In genomic region chr14:99168330-99168729, GRCh38 we compare ENCODE assay signal across 28 cellular contexts.
DNase-seq lines count a peak whose midpoint lies in the region; ATAC-seq and TF ChIP-seq lines count a peak whose summit lies in the region.
"Had no signal": no experiment of that assay in that cellular context is flagged by ENCODE, and none has a peak within 500 bp of the region (broad histone marks: within the 10 kb centered on the region; RNA-seq: fewer than 3 reads in every experiment).

No MANE protein-coding gene starts in this region.

- DNase-seq in T-helper 1 cell, result no peak
- DNase-seq in T-helper 17 cell, result no peak
- DNase-seq in activated naive CD8-positive, alpha-beta T cell treated with anti-CD3 and anti-CD28 coated beads, Interleukin-2, amount 50 U/mL, for 24 hours, result no peak
- no peak for DNase-seq in neural progenitor cell (ENCODE audit: low spot score)
- no peak for DNase-seq in esophagus squamous epithelium (lab: John Stamatoyannopoulos, UW)
- no peak for DNase-seq in RWPE1 (ENCODE audit: low spot score)
- DNase-seq in activated CD4-positive, CD25-positive, alpha-beta regulatory T cell treated with anti-CD3 and anti-CD28 coated beads, Interleukin-2, amount 50 U/mL, for 72 hours, result no peak
- DNase-seq: activated CD4-positive, alpha-beta T cell treated with anti-CD3 and anti-CD28 coated beads, Interleukin-2, amount 50 U/mL, for 1 hour; activated naive CD4-positive, alpha-beta T cell treated with anti-CD3 and anti-CD28 coated beads, Interleukin-2, amount 10 ng/mL, durations not matched to agents 7 days and 5 days; activated T-cell treated with anti-CD3 and anti-CD28 coated beads for 4 hours; aorta; gastrocnemius medialis; GOT3; mesenchymal stem cell; NCI-H1417 treated with DMSO at 0.1 percent for 48 hours; NCI-H446 treated with DMSO at 0.1 percent for 48 hours; NCI-H82; nucleus accumbens; psoas muscle; stimulated activated CD4-positive, alpha-beta T cell treated with anti-CD3 and anti-CD28 coated beads, Interleukin-15, amount 100 ng/mL, for 24 hours; stimulated activated naive CD4-positive, alpha-beta T cell; T-helper 9 cell; uterus had no signal

- no peaks in the 10 kb centered on the region for H3F3A ChIP-seq in neural progenitor cell (ENCODE audit: low read depth)

- no peak for ATAC-seq in T-helper 17 cell
- no peak for ATAC-seq in activated naive CD8-positive, alpha-beta T cell treated with anti-CD3 and anti-CD28 coated beads, Interleukin-2, amount 50 U/mL, for 24 hours
- ATAC-seq: gastrocnemius medialis, psoas muscle had no signal

- H3K27me3 Mint-ChIP-seq in T-helper 1 cell treated with Interleukin-12 subunit alpha and Interleukin-12 subunit beta and Interleukin-4 antibody, amounts not matched to agents 30 μg/mL and 1 μg/mL, for 36 hours (ENCODE audit: low read depth), result no peaks in the 10 kb centered on the region
- H3K27me3 Mint-ChIP-seq in T-helper 17 cell (no peaks in the 10 kb centered on the region), neural progenitor cell (ENCODE audit: insufficient read depth, low read depth) (peaks cover under 1% of the 10 kb centered on the region)
- no peaks in the 10 kb centered on the region for H3K27me3 Mint-ChIP-seq in activated naive CD8-positive, alpha-beta T cell treated with anti-CD3 and anti-CD28 coated beads, Interleukin-2, amount 50 U/mL, for 24 hours
- H3K27me3 Mint-ChIP-seq: activated naive CD4-positive, alpha-beta T cell treated with anti-CD3 and anti-CD28 coated beads, Interleukin-2, amount 10 ng/mL, durations not matched to agents 7 days and 5 days had no signal

- 85 to 91% methylated on average over 5 of the region's 5 CpGs for WGBS in esophagus squamous epithelium, 2 donors

- H3K36me3 ChIP-seq in neural progenitor cell, result no peaks in the 10 kb centered on the region
- H3K36me3 ChIP-seq in esophagus squamous epithelium, result peaks cover 0 to 13% (median 0%) of the 10 kb centered on the region in 3 donors
- H3K36me3 ChIP-seq: gastrocnemius medialis, uterus had no signal

- H3K4me2 ChIP-seq in neural progenitor cell, result no peak overlapping the region

- peaks cover 4% of the 10 kb centered on the region for H3K9me3 Mint-ChIP-seq in T-helper 1 cell treated with Interleukin-12 subunit alpha and Interleukin-12 subunit beta and Interleukin-4 antibody, amounts not matched to agents 30 μg/mL and 1 μg/mL, for 36 hours
- peaks cover 3% of the 10 kb centered on the region for H3K9me3 Mint-ChIP-seq in activated naive CD8-positive, alpha-beta T cell treated with anti-CD3 and anti-CD28 coated beads, Interleukin-2, amount 50 U/mL, for 24 hours
- peaks cover 3% of the 10 kb centered on the region for H3K9me3 Mint-ChIP-seq in neural progenitor cell

- no peak overlapping the region for H2AFZ ChIP-seq in neural progenitor cell (replicated peaks)

- TF ChIP-seq POLR2A in esophagus squamous epithelium (IDR thresholded peaks at IDR 0.05), result no peak

- no peak overlapping the region for H3K9ac ChIP-seq in neural progenitor cell

- H3K4me3 ChIP-seq in neural progenitor cell (no peak overlapping the region), esophagus squamous epithelium (no peak overlapping the region)
- H3K4me3 ChIP-seq: coronary artery, gastrocnemius medialis, psoas muscle, uterus had no signal

- peaks cover 31% of the 10 kb centered on the region for H3K36me3 Mint-ChIP-seq in T-helper 1 cell treated with Interleukin-12 subunit alpha and Interleukin-12 subunit beta and Interleukin-4 antibody, amounts not matched to agents 30 μg/mL and 1 μg/mL, for 36 hours (ENCODE audit: low read depth)
- H3K36me3 Mint-ChIP-seq in T-helper 17 cell (ENCODE audit: low read depth) (no peaks in the 10 kb centered on the region), neural progenitor cell (no peaks in the 10 kb centered on the region)
- peaks cover 27% of the 10 kb centered on the region for H3K36me3 Mint-ChIP-seq in activated naive CD8-positive, alpha-beta T cell treated with anti-CD3 and anti-CD28 coated beads, Interleukin-2, amount 50 U/mL, for 24 hours (ENCODE audit: low read depth)

- H3K4me1 Mint-ChIP-seq in T-helper 1 cell treated with Interleukin-12 subunit alpha and Interleukin-12 subunit beta and Interleukin-4 antibody, amounts not matched to agents 30 μg/mL and 1 μg/mL, for 36 hours (ENCODE audit: low read depth), result peaks cover 10% of the 10 kb centered on the region
- H3K4me1 Mint-ChIP-seq in T-helper 17 cell (peaks cover 7% of the 10 kb centered on the region), neural progenitor cell (peaks cover 3% of the 10 kb centered on the region)
- peaks cover 12% of the 10 kb centered on the region for H3K4me1 Mint-ChIP-seq in activated naive CD8-positive, alpha-beta T cell treated with anti-CD3 and anti-CD28 coated beads, Interleukin-2, amount 50 U/mL, for 24 hours
- H3K4me1 Mint-ChIP-seq: activated naive CD4-positive, alpha-beta T cell treated with anti-CD3 and anti-CD28 coated beads, Interleukin-2, amount 10 ng/mL, durations not matched to agents 7 days and 5 days had no signal

- intact Hi-C loops in esophagus squamous epithelium (cut with DNase I), result no loop called here

- no peaks in the 10 kb centered on the region for H3K9me3 ChIP-seq in T-helper 17 cell (ENCODE audit: control insufficient read depth, low read length, poor library complexity, severe bottlenecking)
- no peaks in the 10 kb centered on the region for H3K9me3 ChIP-seq in neural progenitor cell (ENCODE audit: low read depth)
- no peaks in the 10 kb centered on the region for H3K9me3 ChIP-seq in esophagus squamous epithelium
- H3K9me3 ChIP-seq: gastrocnemius medialis, psoas muscle, uterus had no signal

- TF ChIP-seq CTCF in neural progenitor cell (IDR thresholded peaks at IDR 0.05) (no peak), esophagus squamous epithelium (IDR thresholded peaks at IDR 0.05) (no peak), RWPE1 (conservative IDR thresholded peaks at IDR 0.05; ENCODE audit: low read depth) (no peak)

- no peak overlapping the region for H3K4me3 Mint-ChIP-seq in T-helper 1 cell treated with Interleukin-12 subunit alpha and Interleukin-12 subunit beta and Interleukin-4 antibody, amounts not matched to agents 30 μg/mL and 1 μg/mL, for 36 hours
- H3K4me3 Mint-ChIP-seq in T-helper 17 cell (no peak overlapping the region), neural progenitor cell (no peak overlapping the region)
- H3K4me3 Mint-ChIP-seq in activated naive CD8-positive, alpha-beta T cell treated with anti-CD3 and anti-CD28 coated beads, Interleukin-2, amount 50 U/mL, for 24 hours, result no peak overlapping the region
- H3K4me3 Mint-ChIP-seq: activated naive CD4-positive, alpha-beta T cell treated with anti-CD3 and anti-CD28 coated beads, Interleukin-2, amount 10 ng/mL, durations not matched to agents 7 days and 5 days had no signal

- CTCF ChIA-PET in RWPE1 (lab: Yijun Ruan, JAX), result interaction anchor here (0.6 kb wide), 1 partner anchor 211 kb away, joined by 4 read pairs; no protein-coding TSS in a partner anchor

- peak overlapping the region; percentile 34 for H3K27ac Mint-ChIP-seq in T-helper 1 cell treated with Interleukin-12 subunit alpha and Interleukin-12 subunit beta and Interleukin-4 antibody, amounts not matched to agents 30 μg/mL and 1 μg/mL, for 36 hours
- peak overlapping the region; percentile 53 for H3K27ac Mint-ChIP-seq in T-helper 17 cell
- H3K27ac Mint-ChIP-seq in activated naive CD8-positive, alpha-beta T cell treated with anti-CD3 and anti-CD28 coated beads, Interleukin-2, amount 50 U/mL, for 24 hours, result peak overlapping the region; percentile 46
- peak overlapping the region; percentile 69 for H3K27ac Mint-ChIP-seq in neural progenitor cell

- POLR2A ChIA-PET in RWPE1 (lab: Yijun Ruan, JAX; ENCODE audit: low non-redundant PET), result no interaction called here

- H3K27me3 ChIP-seq in neural progenitor cell (no peaks in the 10 kb centered on the region), esophagus squamous epithelium (peaks cover 0 to 8% (median 0%) of the 10 kb centered on the region in 4 donors)

- no peaks in the 10 kb centered on the region for H3K79me2 ChIP-seq in neural progenitor cell (ENCODE audit: low read depth)

- H3K27ac ChIP-seq in neural progenitor cell (no peak overlapping the region), esophagus squamous epithelium (no peak overlapping the region), RWPE1 (no peak overlapping the region)
- H3K27ac ChIP-seq: 22Rv1, C4-2B, coronary artery, gastrocnemius medialis, psoas muscle, uterus, VCaP had no signal

- H4K20me1 ChIP-seq in neural progenitor cell (ENCODE audit: low read depth), result no peaks in the 10 kb centered on the region

- H3K4me1 ChIP-seq in neural progenitor cell, result peaks cover 6% of the 10 kb centered on the region
- H3K4me1 ChIP-seq in esophagus squamous epithelium, result no peaks in the 10 kb centered on the region
- H3K4me1 ChIP-seq: gastrocnemius medialis, psoas muscle, uterus had no signal
